In the genomic region with DNA sequence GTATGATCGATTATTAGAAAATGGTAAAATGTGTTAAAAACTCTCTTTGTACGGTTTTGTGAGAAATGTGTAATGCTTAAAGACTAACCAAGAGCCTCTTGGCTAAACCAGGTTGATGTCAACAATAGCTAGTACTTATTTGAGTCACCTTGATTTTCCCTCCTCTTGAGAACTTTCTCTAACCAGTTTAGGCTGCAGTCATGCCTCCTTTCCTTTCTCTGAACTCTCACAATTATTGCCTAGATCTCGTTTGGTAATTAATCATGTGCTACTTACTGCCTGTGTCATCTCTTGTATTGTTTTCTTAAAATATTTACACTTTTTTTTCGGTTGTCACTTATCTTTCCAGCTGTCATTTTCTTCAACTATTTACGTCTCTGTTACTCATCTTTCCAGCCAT, we compare ENCODE assay signal across 8 cellular contexts. TPM values are rescaled to one million over a fixed set of nuclear protein-coding genes. Genes with fewer than 3 reads are reported as not detected.
DNase-seq lines count a peak whose midpoint lies in the region; ATAC-seq and TF ChIP-seq lines count a peak whose summit lies in the region.

No MANE protein-coding gene starts in this region.

- peak overlapping the region; percentile 87 for H3K4me3 Mint-ChIP-seq in activated T-cell treated with anti-CD3 and anti-CD28 coated beads, Interleukin-2, amount 50 U/mL, for 4 hours
- H3K4me3 Mint-ChIP-seq in osteocyte (ENCODE audit: unreplicated experiment) = peak overlapping the region; percentile 89

- peaks cover 2% of the 10 kb centered on the region for H3K36me3 Mint-ChIP-seq in activated T-cell treated with anti-CD3 and anti-CD28 coated beads, Interleukin-2, amount 50 U/mL, for 4 hours (ENCODE audit: insufficient read depth)
- H3K36me3 Mint-ChIP-seq in osteocyte (ENCODE audit: unreplicated experiment) = no peaks in the 10 kb centered on the region

- no peak for TF ChIP-seq CTCF in astrocyte of the cerebellum (IDR thresholded peaks at IDR 0.05; ENCODE audit: low read depth, low read length, missing control alignments)
- no peak for TF ChIP-seq CTCF in osteocyte (IDR thresholded peaks at IDR 0.05)

- peaks cover 10% of the 10 kb centered on the region for H3K27me3 Mint-ChIP-seq in activated T-cell treated with anti-CD3 and anti-CD28 coated beads, Interleukin-2, amount 50 U/mL, for 4 hours (ENCODE audit: low read depth)
- peaks cover 2% of the 10 kb centered on the region for H3K27me3 Mint-ChIP-seq in osteocyte (ENCODE audit: unreplicated experiment)

- H3K9me3 Mint-ChIP-seq in activated T-cell treated with anti-CD3 and anti-CD28 coated beads, Interleukin-2, amount 50 U/mL, for 4 hours = no peaks in the 10 kb centered on the region
- H3K9me3 Mint-ChIP-seq in osteocyte (ENCODE audit: unreplicated experiment) = no peaks in the 10 kb centered on the region

- no peak for DNase-seq in activated T-cell treated with anti-CD3 and anti-CD28 coated beads, Interleukin-2, amount 50 U/mL, for 4 hours
- no peak for DNase-seq in activated T-cell treated with anti-CD3 and anti-CD28 coated beads for 4 hours
- DNase-seq in astrocyte of the cerebellum (ENCODE audit: low read depth) = no peak
- DNase-seq in osteocyte (ENCODE audit: extremely low spot score, unreplicated experiment) = no peak
- DNase-seq in NCI-H1417 (lab: John Stamatoyannopoulos, UW) = no peak
- no peak for DNase-seq in posterior vena cava (ENCODE audit: low spot score)

- peak; percentile 16 to 22 for ATAC-seq in activated T-cell treated with anti-CD3 and anti-CD28 coated beads, Interleukin-2, amount 50 U/mL, for 4 hours
- ATAC-seq in HG03159 (IDR thresholded peaks at IDR 0.05; ENCODE audit: unreplicated experiment) (peak; percentile 22), HG03571 (IDR thresholded peaks at IDR 0.05; ENCODE audit: unreplicated experiment) (no peak)

- intact Hi-C loops in posterior vena cava (cut with DNase I) = no loop called here

- in situ Hi-C loops in astrocyte of the cerebellum (cut with HindIII; ENCODE audit: low sequenced_read_pairs) = no loop called here

- H3K27ac Mint-ChIP-seq in osteocyte (ENCODE audit: unreplicated experiment) = no peak overlapping the region

- H3K4me1 Mint-ChIP-seq in activated T-cell treated with anti-CD3 and anti-CD28 coated beads, Interleukin-2, amount 50 U/mL, for 4 hours (ENCODE audit: low read depth) = peaks cover 32% of the 10 kb centered on the region
- peaks cover 28% of the 10 kb centered on the region for H3K4me1 Mint-ChIP-seq in osteocyte (ENCODE audit: unreplicated experiment)

- H3K4me3 ChIP-seq in astrocyte of the cerebellum (ENCODE audit: low read depth, low read length) = peak overlapping the region; percentile 85

RNA-seq across cellular contexts. Expression of a gene that starts 1.1 kb away (rescaled TPM):
- 10 to 100 TPM; 28.4 to 32.4 (median 28.6) TPM for total RNA-seq in activated T-cell treated with anti-CD3 and anti-CD28 coated beads, Interleukin-2, amount 50 U/mL, for 4 hours
- total RNA-seq in osteocyte = 38.3 and 39.2 TPM in 2 replicates
- 10 to 100 TPM; 31.6 to 37.7 TPM for total RNA-seq in posterior vena cava
